In genomic region chr7:127847641-127848040, GRCh38 we compare ENCODE assay signal across 24 cellular contexts.
DNase-seq lines count a peak whose midpoint lies in the region; ATAC-seq, FAIRE-seq and TF ChIP-seq lines count a peak whose summit lies in the region.
"Had no signal": no experiment of that assay in that cellular context is flagged by ENCODE, and none has a peak within 500 bp of the region (broad histone marks: within the 10 kb centered on the region; RNA-seq: fewer than 3 reads in every experiment).

No MANE protein-coding gene starts in this region.

- no peak overlapping the region for H3K4me3 Mint-ChIP-seq in activated naive CD4-positive, alpha-beta T cell treated with anti-CD3 and anti-CD28 coated beads, Interleukin-2, amount 50 U/mL, for 24 hours
- H3K4me3 Mint-ChIP-seq in neural crest cell: no peak overlapping the region
- H3K4me3 Mint-ChIP-seq: activated CD8-positive, alpha-beta T cell treated with anti-CD3 and anti-CD28 coated beads for 36 hours; CD8-positive, alpha-beta T cell; T-helper 17 cell had no signal

- H3K9me3 Mint-ChIP-seq in activated naive CD4-positive, alpha-beta T cell treated with anti-CD3 and anti-CD28 coated beads, Interleukin-2, amount 50 U/mL, for 24 hours: no peaks in the 10 kb centered on the region
- no peaks in the 10 kb centered on the region for H3K9me3 Mint-ChIP-seq in activated naive CD4-positive, alpha-beta T cell treated with anti-CD3 and anti-CD28 coated beads, Interleukin-2, amount 50 U/mL, for 72 hours
- H3K9me3 Mint-ChIP-seq in neural crest cell: no peaks in the 10 kb centered on the region
- H3K9me3 Mint-ChIP-seq: activated CD8-positive, alpha-beta T cell treated with anti-CD3 and anti-CD28 coated beads for 36 hours; CD8-positive, alpha-beta T cell had no signal

- intact Hi-C loops in colonic mucosa (cut with DNase I): no loop called here

- H3K27ac Mint-ChIP-seq in activated naive CD4-positive, alpha-beta T cell treated with anti-CD3 and anti-CD28 coated beads, Interleukin-2, amount 50 U/mL, for 24 hours: peak overlapping the region; percentile 5
- H3K27ac Mint-ChIP-seq in activated naive CD4-positive, alpha-beta T cell treated with anti-CD3 and anti-CD28 coated beads, Interleukin-2, amount 50 U/mL, for 72 hours: no peak overlapping the region
- peak overlapping the region; percentile 11 for H3K27ac Mint-ChIP-seq in neural crest cell (ENCODE audit: unreplicated experiment)
- H3K27ac Mint-ChIP-seq: activated CD8-positive, alpha-beta T cell treated with anti-CD3 and anti-CD28 coated beads for 36 hours; CD8-positive, alpha-beta T cell; T-helper 17 cell had no signal

- H3K36me3 ChIP-seq in colonic mucosa: no peaks in the 10 kb centered on the region
- H3K36me3 ChIP-seq: thyroid gland had no signal

- H3K9ac ChIP-seq in colonic mucosa (ENCODE audit: low read depth in 2 of 2, low read length in 2 of 2): no peak overlapping the region
- H3K9ac ChIP-seq: KMS-11 had no signal

- no peak for DNase-seq in activated naive CD4-positive, alpha-beta T cell treated with anti-CD3 and anti-CD28 coated beads, Interleukin-2, amount 50 U/mL, for 72 hours (ENCODE audit: low spot score in 2 of 2)
- peak; percentile 1 for DNase-seq in MV-4-11 (lab: John Stamatoyannopoulos, UW)
- DNase-seq in colonic mucosa: peak; percentile 37
- no peak for DNase-seq in neural crest cell (ENCODE audit: low read depth, low spot score)
- DNase-seq in frontal cortex (ENCODE audit: low spot score in 2 of 2): no peak
- DNase-seq in dermis blood vessel endothelial cell: no peak
- DNase-seq: activated CD4-positive, CD25-positive, alpha-beta regulatory T cell treated with anti-CD3 and anti-CD28 coated beads, Interleukin-2, amount 50 U/mL, for 72 hours; activated CD8-positive, alpha-beta T cell treated with anti-CD3 and anti-CD28 coated beads for 36 hours; CD8-positive, alpha-beta T cell; kidney glomerular epithelial cell; NCI-H1436; NCI-H2081 treated with DMSO at 0.1 percent for 48 hours; NCI-H345; stimulated activated CD4-positive, alpha-beta T cell treated with anti-CD3 and anti-CD28 coated beads, Interleukin-2, amount 100 ng/mL, for 24 hours; stomach; T-helper 17 cell; thyroid gland had no signal

- TF ChIP-seq CTCF in colonic mucosa (IDR thresholded peaks at IDR 0.05) (no peak), neural crest cell (conservative IDR thresholded peaks at IDR 0.05) (no peak)

- no peaks in the 10 kb centered on the region for H3K27me3 ChIP-seq in colonic mucosa
- H3K27me3 ChIP-seq: stomach, thyroid gland had no signal

- H3K36me3 Mint-ChIP-seq in activated naive CD4-positive, alpha-beta T cell treated with anti-CD3 and anti-CD28 coated beads, Interleukin-2, amount 50 U/mL, for 24 hours: peaks cover 44% of the 10 kb centered on the region
- peaks cover 18 to 60% of the 10 kb centered on the region in 2 donors for H3K36me3 Mint-ChIP-seq in activated naive CD4-positive, alpha-beta T cell treated with anti-CD3 and anti-CD28 coated beads, Interleukin-2, amount 50 U/mL, for 72 hours
- peaks cover 6% of the 10 kb centered on the region for H3K36me3 Mint-ChIP-seq in neural crest cell (ENCODE audit: low read depth)

- H3K27me3 Mint-ChIP-seq in activated naive CD4-positive, alpha-beta T cell treated with anti-CD3 and anti-CD28 coated beads, Interleukin-2, amount 50 U/mL, for 24 hours: no peaks in the 10 kb centered on the region
- no peaks in the 10 kb centered on the region for H3K27me3 Mint-ChIP-seq in neural crest cell (ENCODE audit: low read depth)
- H3K27me3 Mint-ChIP-seq: activated CD8-positive, alpha-beta T cell treated with anti-CD3 and anti-CD28 coated beads for 36 hours; T-helper 17 cell had no signal

- peaks cover 18% of the 10 kb centered on the region for H3K4me1 Mint-ChIP-seq in activated naive CD4-positive, alpha-beta T cell treated with anti-CD3 and anti-CD28 coated beads, Interleukin-2, amount 50 U/mL, for 24 hours
- peaks cover 12% of the 10 kb centered on the region for H3K4me1 Mint-ChIP-seq in neural crest cell

- FAIRE-seq in frontal cortex (lab: Jason Lieb, UNC): no peak
- FAIRE-seq: G401.6 had no signal

- ATAC-seq in activated naive CD4-positive, alpha-beta T cell treated with anti-CD3 and anti-CD28 coated beads, Interleukin-2, amount 50 U/mL, for 72 hours: no peak
- ATAC-seq in GM18868 (IDR thresholded peaks at IDR 0.05; ENCODE audit: unreplicated experiment): no peak
- ATAC-seq: activated CD8-positive, alpha-beta T cell treated with anti-CD3 and anti-CD28 coated beads for 36 hours; CD8-positive, alpha-beta T cell; SK-N-SH treated with all-trans-retinoic acid at 6 μM for 48 hours; T-helper 17 cell had no signal

- H3K4me3 ChIP-seq in colonic mucosa: no peak overlapping the region
- H3K4me3 ChIP-seq: smooth muscle cell, stomach, thyroid gland had no signal

- no peak overlapping the region for H3K27ac ChIP-seq in colonic mucosa
- H3K27ac ChIP-seq: 22Rv1, KMS-11, stomach had no signal

- H3K9me3 ChIP-seq in colonic mucosa: no peaks in the 10 kb centered on the region
- H3K9me3 ChIP-seq: stomach, thyroid gland had no signal

- H3K4me1 ChIP-seq in colonic mucosa: peaks cover 10% of the 10 kb centered on the region

Comparison
In these comparisons a context has a peak if more than half of its experiments do, and no peak if none do; other contexts are left out.
1. H3K27ac Mint-ChIP-seq: peak in activated naive CD4-positive, alpha-beta T cell treated with anti-CD3 and anti-CD28 coated beads, Interleukin-2, amount 50 U/mL, for 24 hours (single experiment) and neural crest cell (single experiment); none in activated naive CD4-positive, alpha-beta T cell treated with anti-CD3 and anti-CD28 coated beads, Interleukin-2, amount 50 U/mL, for 72 hours (0 of 2).
2. DNase-seq: peak in MV-4-11 (single experiment) and colonic mucosa (single experiment); none in activated naive CD4-positive, alpha-beta T cell treated with anti-CD3 and anti-CD28 coated beads, Interleukin-2, amount 50 U/mL, for 72 hours (0 of 2), neural crest cell (single experiment), frontal cortex (0 of 2) and dermis blood vessel endothelial cell (single experiment).